8 cellular contexts compared by ENCODE assay signal in the genomic region with DNA sequence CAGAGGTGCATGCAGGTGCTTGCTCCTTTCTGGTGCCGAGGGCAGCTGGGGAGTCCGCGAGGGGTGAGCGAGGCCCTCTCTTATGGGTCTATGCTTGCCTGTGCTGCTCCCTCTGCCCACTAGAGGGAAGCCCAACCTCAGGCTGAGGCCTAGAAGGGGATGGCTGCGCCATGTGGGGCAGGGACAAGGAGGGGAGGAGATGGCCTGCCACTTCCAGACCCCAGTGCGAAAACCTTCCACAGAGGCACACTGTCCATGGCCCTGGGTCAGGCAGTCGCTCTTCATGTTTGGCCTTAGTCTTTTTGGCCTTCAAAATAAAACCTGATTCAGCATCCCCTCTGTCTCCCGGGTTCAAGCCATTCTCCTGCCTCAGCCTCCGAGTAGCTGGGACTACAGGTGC. TPM values are rescaled to one million over a fixed set of nuclear protein-coding genes. Genes with fewer than 3 reads are reported as not detected.
A peak's percentile ranks its signal among the peaks of the same experiment; 100 is the strongest.
DNase-seq lines count a peak whose midpoint lies in the region; ATAC-seq and TF ChIP-seq lines count a peak whose summit lies in the region.

No MANE protein-coding gene starts in this region.

- H3K27me3 ChIP-seq in gastroesophageal sphincter (peaks cover 20% of the 10 kb centered on the region), vagina (no peaks in the 10 kb centered on the region)

- no peaks in the 10 kb centered on the region for H3K36me3 ChIP-seq in gastroesophageal sphincter
- no peaks in the 10 kb centered on the region for H3K36me3 ChIP-seq in vagina

- no peak overlapping the region for H3K4me3 ChIP-seq in LNCaP clone FGC (ENCODE audit: low read depth, low read length)
- H3K4me3 ChIP-seq in gastroesophageal sphincter, result no peak overlapping the region
- no peak overlapping the region for H3K4me3 ChIP-seq in vagina

- 78 to 83% methylated on average over 2 to 4 of the region's 9 CpGs for whole genome bisulfite sequencing in gastroesophageal sphincter (ENCODE audit: low coverage in 1 of 2), 2 donors

- TF ChIP-seq POLR2A in gastroesophageal sphincter (IDR thresholded peaks at IDR 0.05), result no peak
- TF ChIP-seq POLR2A in vagina (IDR thresholded peaks at IDR 0.05), result no peak

- peak; percentile 63 to 82 (median 78) for DNase-seq in NCI-H1417 (lab: John Stamatoyannopoulos, UW)
- no peak for DNase-seq in NCI-H1417 treated with DMSO at 0.1 percent for 48 hours (lab: John Stamatoyannopoulos, UW)
- no peak for DNase-seq in LNCaP clone FGC (ENCODE audit: low read depth)
- peak; percentile 89 to 90 for DNase-seq in SHP77 (lab: John Stamatoyannopoulos, UW)
- peak; percentile 39 for DNase-seq in activated gamma-delta T cell treated with anti-CD3 and anti-CD28 coated beads, Interleukin-2, amount 50 U/mL, for 16 hours (ENCODE audit: low read depth)
- peak; percentile 69 to 97 (median 83) for DNase-seq in posterior cingulate gyrus
- DNase-seq in vagina (ENCODE audit: extremely low spot score in 2 of 2), result no peak

- TF ChIP-seq CTCF in LNCaP clone FGC (IDR thresholded peaks at IDR 0.05; ENCODE audit: control insufficient read depth, extremely low read depth, insufficient read depth) (peak; percentile 91), gastroesophageal sphincter (IDR thresholded peaks at IDR 0.05) (peak in 3 of 4 experiments; percentile 65 to 88 (median 69)), vagina (IDR thresholded peaks at IDR 0.05) (peak; percentile 8 to 45 (median 23))

- no peaks in the 10 kb centered on the region for H3K9me3 ChIP-seq in gastroesophageal sphincter
- no peaks in the 10 kb centered on the region for H3K9me3 ChIP-seq in vagina

- intact Hi-C loops in posterior cingulate gyrus (cut with DNase I), result loop anchor here (5.0 kb wide), 1 partner anchor 274 kb away; no protein-coding TSS in a partner anchor
- intact Hi-C loops in vagina (cut with DNase I), result loop anchor here (10.0 kb wide), 1 partner anchor 202 kb away; no protein-coding TSS in a partner anchor

- H3K4me1 ChIP-seq in gastroesophageal sphincter, result peaks cover 0 to 2% (median 0%) of the 10 kb centered on the region in 3 donors
- no peaks in the 10 kb centered on the region for H3K4me1 ChIP-seq in vagina

- TF ChIP-seq EP300 in gastroesophageal sphincter (IDR thresholded peaks at IDR 0.05), result no peak

- H3K27ac ChIP-seq in gastroesophageal sphincter (no peak overlapping the region), vagina (no peak overlapping the region)

- ATAC-seq in gastroesophageal sphincter, result peak; percentile 69

RNA-seq across cellular contexts. Expression of a gene that starts 14.0 kb away (rescaled TPM):
- not detected for total RNA-seq in gastroesophageal sphincter
- not detected for total RNA-seq in vagina

RNA-seq across cellular contexts. Expression of a gene that starts 44.7 kb away (rescaled TPM):
- total RNA-seq in gastroesophageal sphincter (not detected), vagina (not detected)

RNA-seq across cellular contexts. Expression of a gene that starts 44.9 kb away (rescaled TPM):
- 100 to 1,000 TPM; 189 to 224 (median 209) TPM for total RNA-seq in gastroesophageal sphincter
- 186 TPM for total RNA-seq in vagina

Comparison
In these comparisons a context has a peak if more than half of its experiments do, and no peak if none do; other contexts are left out.
1. DNase-seq: peak in NCI-H1417 (3 of 3), SHP77 (2 of 2), activated gamma-delta T cell treated with anti-CD3 and anti-CD28 coated beads, Interleukin-2, amount 50 U/mL, for 16 hours (single experiment) and posterior cingulate gyrus (10 of 10); none in NCI-H1417 treated with DMSO at 0.1 percent for 48 hours (single experiment), LNCaP clone FGC (single experiment) and vagina (0 of 2).
2. CTCF ChIP-seq: peak in every context shown above with its lines; median percentile 91 in LNCaP clone FGC; 69 in gastroesophageal sphincter; 23 in vagina.